Comparison of ENCODE assay signal across 8 cellular contexts in the genomic region with DNA sequence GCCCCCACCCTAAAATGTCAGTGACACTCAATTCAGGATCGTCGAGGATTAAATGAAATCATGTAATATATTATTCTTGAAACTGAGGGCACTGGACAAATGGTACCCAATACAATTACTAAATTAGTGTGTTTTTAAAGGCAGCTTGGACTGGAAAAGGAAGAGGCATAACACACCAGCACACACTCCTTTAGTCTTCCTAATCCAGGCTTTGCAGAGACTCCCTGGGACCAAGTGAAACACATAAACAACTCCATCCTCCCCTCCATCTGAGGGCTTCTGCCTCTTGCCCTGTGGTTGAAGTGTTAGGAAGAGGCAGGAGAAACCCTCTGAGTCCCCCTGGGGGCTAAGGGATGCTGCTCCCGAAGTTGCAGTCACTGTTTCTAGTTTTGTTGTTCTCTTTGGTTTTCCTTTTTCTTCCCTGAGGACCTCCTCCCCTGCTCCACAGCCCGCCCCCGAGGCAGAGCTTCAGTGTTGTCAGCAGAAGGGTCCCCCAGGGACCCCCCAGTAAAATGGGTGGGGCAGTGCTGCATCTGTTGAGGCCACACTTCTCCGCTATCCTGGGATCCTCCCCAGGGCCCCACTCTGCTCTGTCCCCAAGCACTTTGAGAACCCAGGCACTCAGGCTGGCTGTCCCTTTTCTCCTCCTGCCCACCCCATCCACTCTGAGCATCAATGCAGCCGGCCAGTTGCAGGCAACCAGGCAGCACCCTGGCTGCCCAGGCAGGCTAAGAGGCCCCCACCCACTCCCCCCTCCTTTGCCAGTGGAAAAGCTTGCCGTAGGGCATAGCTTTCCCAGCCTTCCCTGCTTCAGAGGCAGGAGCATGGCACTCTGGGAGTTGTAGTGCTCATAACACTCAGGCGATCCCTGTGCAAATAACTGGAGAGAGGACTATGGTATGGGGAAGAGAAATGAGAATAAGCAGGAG. TPM values are rescaled to one million over a fixed set of nuclear protein-coding genes. Genes with fewer than 3 reads are reported as not detected.
DNase-seq lines count a peak whose midpoint lies in the region; ATAC-seq and TF ChIP-seq lines count a peak whose summit lies in the region.

No MANE protein-coding gene starts in this region.

- no peak overlapping the region for H3K27ac ChIP-seq in SJSA1

- peaks cover 10% of the 10 kb centered on the region for H3K4me1 ChIP-seq in SJSA1 (replicated peaks)

- peaks cover 27% of the 10 kb centered on the region for H3K4me1 Mint-ChIP-seq in stimulated activated naive CD8-positive, alpha-beta T cell treated with anti-CD3 and anti-CD28 coated beads, Interleukin-15, amount 100 ng/mL, for 72 hours

- H3K4me3 ChIP-seq in SJSA1 (no peak overlapping the region), fibroblast of the aortic adventitia (ENCODE audit: low read depth, low read length) (peak overlapping the region; percentile 9)

- no peak overlapping the region for H3K27ac Mint-ChIP-seq in stimulated activated naive CD8-positive, alpha-beta T cell treated with anti-CD3 and anti-CD28 coated beads, Interleukin-15, amount 100 ng/mL, for 72 hours

- DNase-seq in stimulated activated naive CD8-positive, alpha-beta T cell treated with anti-CD3 and anti-CD28 coated beads, Interleukin-15, amount 100 ng/mL, for 72 hours = no peak
- DNase-seq in stimulated activated naive CD8-positive, alpha-beta T cell treated with anti-CD3 and anti-CD28 coated beads, Interleukin-15, Interleukin-2, amounts not matched to agents 100 U/mL and 50 U/mL, for 24 hours = no peak
- DNase-seq in SJSA1 (ENCODE audit: low read depth in 1 of 2, low spot score in 2 of 2) (peak; percentile 30 to 76), fibroblast of the aortic adventitia (ENCODE audit: low read depth) (peak; percentile 57), occipital lobe (lab: John Stamatoyannopoulos, UW) (peak; percentile 67), GDM1 (lab: John Stamatoyannopoulos, UW) (no peak), HPDE6-E6E7 (ENCODE audit: extremely low spot score) (no peak)

- no peaks in the 10 kb centered on the region for H3K27me3 ChIP-seq in SJSA1 (replicated peaks)

- peaks cover 6% of the 10 kb centered on the region for H3K36me3 ChIP-seq in SJSA1

- no peaks in the 10 kb centered on the region for H3K9me3 ChIP-seq in SJSA1 (replicated peaks)

- H3K27me3 Mint-ChIP-seq in stimulated activated naive CD8-positive, alpha-beta T cell treated with anti-CD3 and anti-CD28 coated beads, Interleukin-15, amount 100 ng/mL, for 72 hours = no peaks in the 10 kb centered on the region

- peak; percentile 34 for ATAC-seq in stimulated activated naive CD8-positive, alpha-beta T cell treated with anti-CD3 and anti-CD28 coated beads, Interleukin-15, amount 100 ng/mL, for 72 hours
- no peak for ATAC-seq in stimulated activated naive CD8-positive, alpha-beta T cell treated with anti-CD3 and anti-CD28 coated beads, Interleukin-15, Interleukin-2, amounts not matched to agents 100 U/mL and 50 U/mL, for 24 hours
- ATAC-seq in HG03378 (IDR thresholded peaks at IDR 0.05; ENCODE audit: unreplicated experiment) = no peak

- H3K4me3 Mint-ChIP-seq in stimulated activated naive CD8-positive, alpha-beta T cell treated with anti-CD3 and anti-CD28 coated beads, Interleukin-15, amount 100 ng/mL, for 72 hours = no peak overlapping the region

- no peak for TF ChIP-seq CTCF in fibroblast of the aortic adventitia (IDR thresholded peaks at IDR 0.05; ENCODE audit: insufficient read depth, low read length)

- no peaks in the 10 kb centered on the region for H3K9me3 Mint-ChIP-seq in stimulated activated naive CD8-positive, alpha-beta T cell treated with anti-CD3 and anti-CD28 coated beads, Interleukin-15, amount 100 ng/mL, for 72 hours

RNA-seq across cellular contexts. Expression of a gene that starts 5.9 kb away (rescaled TPM):
- 7.1 and 12.7 TPM in 2 replicates for total RNA-seq in SJSA1 (2014; rRNA removed; shearing (Covaris generic))
- total RNA-seq in fibroblast of the aortic adventitia (ENCODE audit: low replicate concordance) (7.2 and 20.7 TPM in 2 replicates), occipital lobe (41.3 TPM)

RNA-seq across cellular contexts. Expression of a gene that starts 6.0 kb away (rescaled TPM):
- total RNA-seq in SJSA1 (2014; rRNA removed; shearing (Covaris generic)) = 67.0 and 69.4 TPM in 2 replicates
- total RNA-seq in fibroblast of the aortic adventitia (ENCODE audit: low replicate concordance) = 9.2 and 34.5 TPM in 2 replicates
- total RNA-seq in occipital lobe = 34.6 TPM

RNA-seq across cellular contexts. Expression of a gene that starts 25.4 kb away (rescaled TPM):
- total RNA-seq in SJSA1 (2014; rRNA removed; shearing (Covaris generic)) = not detected in 2 replicates
- total RNA-seq in fibroblast of the aortic adventitia (ENCODE audit: low replicate concordance) = not detected in 2 replicates
- total RNA-seq in occipital lobe = not detected

Comparison
In these comparisons a context has a peak if more than half of its experiments do, and no peak if none do; other contexts are left out.
1. DNase-seq: peak in SJSA1 (2 of 2), fibroblast of the aortic adventitia (single experiment) and occipital lobe (single experiment); none in stimulated activated naive CD8-positive, alpha-beta T cell treated with anti-CD3 and anti-CD28 coated beads, Interleukin-15, amount 100 ng/mL, for 72 hours (0 of 2), stimulated activated naive CD8-positive, alpha-beta T cell treated with anti-CD3 and anti-CD28 coated beads, Interleukin-15, Interleukin-2, amounts not matched to agents 100 U/mL and 50 U/mL, for 24 hours (single experiment), GDM1 (single experiment) and HPDE6-E6E7 (single experiment).